Comparison of ENCODE assay signal across 1 cellular context in genomic region chr17:74990581-74991105, GRCh38.
TF ChIP-seq lines count a peak whose summit lies in the region.

No MANE protein-coding gene starts in this region.

TF ChIP-seq in SK-N-SH treated with all-trans-retinoic acid at 6 μM for 48 hours, 23 proteins besides CTCF, POLR2A, EP300 and RAD21 (continued from another document):
- TF ChIP-seq POU6F1 (CRISPR knock-in tag; IDR thresholded peaks at IDR 0.05; ENCODE audit: borderline replicate concordance, low read depth) (no peak), TCF4 (CRISPR knock-in tag; IDR thresholded peaks at IDR 0.05; ENCODE audit: borderline replicate concordance) (no peak), TOX (CRISPR knock-in tag; IDR thresholded peaks at IDR 0.05; ENCODE audit: borderline replicate concordance) (no peak), ZNF70 (CRISPR knock-in tag; IDR thresholded peaks at IDR 0.05) (no peak), CSRNP3 (CRISPR knock-in tag; IDR thresholded peaks at IDR 0.05) (no peak), ARNTL (CRISPR knock-in tag; IDR thresholded peaks at IDR 0.05; ENCODE audit: borderline replicate concordance, low read depth) (no peak), RARB (CRISPR knock-in tag; IDR thresholded peaks at IDR 0.05) (no peak), CSDC2 (CRISPR knock-in tag; IDR thresholded peaks at IDR 0.05) (no peak), ZNF565 (CRISPR knock-in tag; conservative IDR thresholded peaks at IDR 0.05; ENCODE audit: low read depth) (no peak)
